In the genomic region with DNA sequence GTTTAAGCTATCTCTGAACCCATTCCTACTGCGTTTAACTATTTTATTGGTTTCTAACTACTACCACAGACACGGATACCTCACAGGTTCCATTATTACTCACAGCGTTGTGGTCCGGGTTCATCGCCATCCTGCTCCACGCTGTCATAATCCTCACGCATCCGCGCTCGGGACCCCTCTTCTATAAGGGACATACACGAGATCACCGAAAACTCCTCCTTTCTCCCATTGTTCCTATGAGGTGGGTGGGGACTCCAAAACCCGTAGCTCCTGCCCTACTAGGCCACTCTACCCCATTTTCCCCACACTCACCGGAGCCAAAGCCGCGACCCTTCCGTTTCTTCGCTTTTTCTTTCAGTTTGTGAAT, we compare ENCODE assay signal across 8 cellular contexts. TPM values are rescaled to one million over a fixed set of nuclear protein-coding genes. Genes with fewer than 3 reads are reported as not detected.
DNase-seq lines count a peak whose midpoint lies in the region; ATAC-seq, FAIRE-seq and TF ChIP-seq lines count a peak whose summit lies in the region.

No MANE protein-coding gene starts in this region.

- CTCF ChIA-PET in PC-9 (lab: Charles Lee), result interaction anchor here (1.9 to 2.2 kb wide), 2 partner anchors 35 to 36 kb away, joined by 7 to 8 read pairs; no protein-coding TSS in a partner anchor
- CTCF ChIA-PET in Calu3 (lab: Charles Lee), result interaction anchor here (1.0 to 2.2 kb wide), 9 partner anchors 8 to 94 kb away, joined by 3 to 17 read pairs (median 10); a partner anchor contains a TSS

- H3K9me3 ChIP-seq in PC-9 (ENCODE audit: insufficient read depth, low read depth), result no peaks in the 10 kb centered on the region

- no peak overlapping the region for H3K27ac Mint-ChIP-seq in Calu3 (ENCODE audit: unreplicated experiment)

- H3K79me2 ChIP-seq in PC-9 (ENCODE audit: low read depth), result peaks cover 28% of the 10 kb centered on the region

- POLR2A ChIA-PET in PC-9 (lab: Charles Lee; ENCODE audit: unreplicated experiment), result interaction anchor here (0.5 to 0.6 kb wide), 3 partner anchors 21 to 109 kb away, joined by 3 to 8 read pairs (median 3); no protein-coding TSS in a partner anchor

- peak overlapping the region; percentile 87 for H2AFZ ChIP-seq in PC-9

- H3K36me3 Mint-ChIP-seq in Calu3 (ENCODE audit: insufficient read depth, unreplicated experiment), result peaks cover 16% of the 10 kb centered on the region

- no peaks in the 10 kb centered on the region; the same call in 1 of the 2 replicates for H3K9me2 ChIP-seq in PC-9 (ENCODE audit: insufficient read depth)

- intact Hi-C loops in PC-9 (cut with micrococcal nuclease; ENCODE audit: unreplicated experiment) (loop anchor here (5.0 kb wide), 1 partner anchor 111 kb away; no protein-coding TSS in a partner anchor), Calu3 (cut with micrococcal nuclease; ENCODE audit: unreplicated experiment) (loop anchor here (2.0 to 5.0 kb wide), 2 partner anchors 34 to 38 kb away; a partner anchor contains a TSS)

- H3F3A ChIP-seq in PC-9 (ENCODE audit: insufficient read depth, low read depth), result peaks cover 34% of the 10 kb centered on the region

- peaks cover 16% of the 10 kb centered on the region for H3K4me1 ChIP-seq in PC-9 (replicated peaks; ENCODE audit: insufficient read depth)

- peak; percentile 8 for ATAC-seq in GM21526 (IDR thresholded peaks at IDR 0.05; ENCODE audit: low FRiP score, unreplicated experiment)
- ATAC-seq in omental fat pad (ENCODE audit: low FRiP score), result peak; percentile 13

- peaks cover 14% of the 10 kb centered on the region for H3K36me3 ChIP-seq in PC-9 (ENCODE audit: low read depth)

- TF ChIP-seq CTCF in PC-9 (conservative IDR thresholded peaks at IDR 0.05) (no peak), omental fat pad (IDR thresholded peaks at IDR 0.05) (no peak), Calu3 (IDR thresholded peaks at IDR 0.05; ENCODE audit: unreplicated experiment) (no peak)

- H3K27me3 Mint-ChIP-seq in Calu3 (ENCODE audit: unreplicated experiment), result no peaks in the 10 kb centered on the region

- peak overlapping the region; percentile 97 for H3K4me3 ChIP-seq in PC-9

- H3K4me2 ChIP-seq in PC-9, result peak overlapping the region; percentile 93

- no TSS peak for BruUV-seq in PC-9 (replicated peaks; lab: Mats Ljungman, UMichigan)
- BruUV-seq in Calu3 (replicated peaks; lab: Mats Ljungman, UMichigan), result no TSS peak

- no peaks in the 10 kb centered on the region for H3K9me3 Mint-ChIP-seq in Calu3 (ENCODE audit: low read depth, unreplicated experiment)

- H3K4me3 Mint-ChIP-seq in Calu3 (ENCODE audit: low read depth, unreplicated experiment), result no peak overlapping the region

- DNase-seq in PC-9 (no peak), omental fat pad (ENCODE audit: low spot score) (no peak), Calu3 (no peak), NCI-H774 (lab: John Stamatoyannopoulos, UW) (no peak), HTR-8/SVneo (ENCODE audit: insufficient read length, low spot score) (no peak), NCI-H446 treated with DMSO at 0.1 percent for 48 hours (lab: John Stamatoyannopoulos, UW) (no peak)

- no peak for FAIRE-seq in HTR-8/SVneo (lab: Jason Lieb, UNC)

- H4K20me1 ChIP-seq in PC-9 (ENCODE audit: insufficient read depth), result no peaks in the 10 kb centered on the region; the same call in 1 of the 2 replicates

- peak overlapping the region; percentile 84 for H3K27ac ChIP-seq in PC-9
- peak overlapping the region; percentile 90 for H3K27ac ChIP-seq in cingulate gyrus (ENCODE audit: low read depth, low read length)

- H3K27me3 ChIP-seq in PC-9 (ENCODE audit: insufficient read depth, low read depth), result no peaks in the 10 kb centered on the region

- H3K4me1 Mint-ChIP-seq in Calu3 (ENCODE audit: low read depth, unreplicated experiment), result peaks cover 16% of the 10 kb centered on the region

RNA-seq across cellular contexts. Expression of a gene that starts 0.6 kb away (rescaled TPM):
- total RNA-seq in PC-9 (2021), result 129 and 181 TPM in 2 replicates
- 100 to 1,000 TPM; 114 to 189 (median 116) TPM for total RNA-seq in omental fat pad
- 167 and 177 TPM in 2 replicates for total RNA-seq in Calu3 (2022)

RNA-seq across cellular contexts. Expression of a gene that starts 8.2 kb away (rescaled TPM):
- total RNA-seq in PC-9 (2021) (19.7 and 19.8 TPM in 2 replicates), omental fat pad (10 to 100 TPM; 10.2 to 25.2 (median 15.7) TPM), Calu3 (2022) (27.1 and 27.3 TPM in 2 replicates)

RNA-seq across cellular contexts. Expression of a gene that starts 16.8 kb away (rescaled TPM):
- 0.33 and 0.88 TPM in 2 replicates for total RNA-seq in PC-9 (2021)
- total RNA-seq in omental fat pad, result 1 to 10 TPM; 1.6 to 2.2 (median 2.1) TPM
- total RNA-seq in Calu3 (2022), result 0.34 and 0.68 TPM in 2 replicates

RNA-seq across cellular contexts. Expression of a gene that starts 31.1 kb away (rescaled TPM):
- 0.48 and 0.50 TPM in 2 replicates for total RNA-seq in PC-9 (2021)
- 10 to 100 TPM; 15.4 to 34.0 (median 28.3) TPM for total RNA-seq in omental fat pad
- 6.3 and 7.2 TPM in 2 replicates for total RNA-seq in Calu3 (2022)

RNA-seq across cellular contexts. Expression of a gene that starts 37.7 kb away (rescaled TPM):
- total RNA-seq in PC-9 (2021), result 0.33 and 0.50 TPM in 2 replicates
- 1 to 10 TPM in 1 of 4 donors, under 1 TPM in 3; 0.32 to 1.7 (median 0.58) TPM for total RNA-seq in omental fat pad
- 0.19 and 0.27 TPM in 2 replicates for total RNA-seq in Calu3 (2022)
